In genomic region chr6:43144879-43145278, GRCh38 we compare ENCODE assay signal across 18 cellular contexts. TPM values are rescaled to one million over a fixed set of nuclear protein-coding genes. Genes with fewer than 3 reads are reported as not detected.
DNase-seq lines count a peak whose midpoint lies in the region; ATAC-seq, FAIRE-seq and TF ChIP-seq lines count a peak whose summit lies in the region.
"Had no signal": no experiment of that assay in that cellular context is flagged by ENCODE, and none has a peak within 500 bp of the region (broad histone marks: within the 10 kb centered on the region; RNA-seq: fewer than 3 reads in every experiment).

No MANE protein-coding gene starts in this region.

- no peak for TF ChIP-seq CTCF in GM13976 (IDR thresholded peaks at IDR 0.05; ENCODE audit: borderline replicate concordance, control extremely low read depth, extremely low read depth, insufficient read depth, missing control alignments)
- TF ChIP-seq CTCF in PC-3 (conservative IDR thresholded peaks at IDR 0.05; ENCODE audit: low read depth, low read length) = no peak
- TF ChIP-seq CTCF in bronchial epithelial cell (IDR thresholded peaks at IDR 0.05; ENCODE audit: insufficient read depth, low read length, severe bottlenecking) = no peak
- no peak for TF ChIP-seq CTCF in nephron progenitor cell (IDR thresholded peaks at IDR 0.05)
- TF ChIP-seq CTCF in pancreas (IDR thresholded peaks at IDR 0.05) = no peak
- no peak for TF ChIP-seq CTCF in GM23338 (conservative IDR thresholded peaks at IDR 0.05; ENCODE audit: low read depth in 2 of 2)

- in situ Hi-C loops in GM13976 (cut with MboI; ENCODE audit: low sequenced_read_pairs, unreplicated experiment) = loop anchor here (5.0 kb wide), 1 partner anchor 238 kb away; no protein-coding TSS in a partner anchor

- no peaks in the 10 kb centered on the region for H3K9me2 ChIP-seq in PC-3 (replicated peaks; ENCODE audit: low read length)
- no peaks in the 10 kb centered on the region for H3K9me2 ChIP-seq in GM23338 (ENCODE audit: insufficient read depth)

- H3K4me1 ChIP-seq in PC-3 (ENCODE audit: insufficient read depth, low read length) (peaks cover 26% of the 10 kb centered on the region), pancreas (peaks cover 0 to 6% (median 5%) of the 10 kb centered on the region in 3 donors), GM23338 (ENCODE audit: insufficient read depth) (peaks cover 9% of the 10 kb centered on the region; the same call in 1 of the 2 replicates)

- H3K9me3 Mint-ChIP-seq in nephron progenitor cell (no peaks in the 10 kb centered on the region), GM23338 (no peaks in the 10 kb centered on the region)
- H3K9me3 Mint-ChIP-seq: CD8-positive, alpha-beta memory T cell; H9 had no signal

- H3K27me3 Mint-ChIP-seq in nephron progenitor cell (ENCODE audit: low read depth, poor library complexity) (no peaks in the 10 kb centered on the region), GM23338 (ENCODE audit: insufficient read depth, low read depth, poor library complexity) (peaks cover 22% of the 10 kb centered on the region)

- BruUV-seq in PC-3 (replicated peaks; lab: Mats Ljungman, UMichigan) = no TSS peak

- H3K27ac ChIP-seq in PC-3 (ENCODE audit: low read length) (peak overlapping the region; percentile 68), pancreas (no peak overlapping the region), GM23338 (ENCODE audit: low read depth) (no peak overlapping the region)
- H3K27ac ChIP-seq: BLaER1 treated with 17β-estradiol and CSF1 and Interleukin-3, amounts not matched to agents 10 nM and 100 nM; SJSA1 had no signal

- H3F3A ChIP-seq in PC-3 (ENCODE audit: low read length, unreplicated experiment) (no peaks in the 10 kb centered on the region), GM23338 (replicated peaks; ENCODE audit: low read depth) (no peaks in the 10 kb centered on the region)

- peak overlapping the region; percentile 7; the same call in 1 of the 2 replicates for H3K4me2 ChIP-seq in PC-3 (ENCODE audit: low read length)
- H3K4me2 ChIP-seq in GM23338 = no peak overlapping the region
- H3K4me2 ChIP-seq: BLaER1 treated with 17β-estradiol and CSF1 and Interleukin-3, amounts not matched to agents 10 nM and 100 nM had no signal

- H2AFZ ChIP-seq in PC-3 (ENCODE audit: low read length) = no peak overlapping the region
- no peak overlapping the region for H2AFZ ChIP-seq in GM23338

- H3K27ac Mint-ChIP-seq in nephron progenitor cell (peak overlapping the region; percentile 51), GM23338 (no peak overlapping the region)

- H3K4me3 ChIP-seq in PC-3 (ENCODE audit: low read length) (no peak overlapping the region), bronchial epithelial cell (ENCODE audit: low read depth, low read length) (no peak overlapping the region), pancreas (no peak overlapping the region), GM23338 (no peak overlapping the region)
- H3K4me3 ChIP-seq: BLaER1 treated with 17β-estradiol and CSF1 and Interleukin-3, amounts not matched to agents 10 nM and 100 nM; SJSA1 had no signal

- no peaks in the 10 kb centered on the region for H3K36me3 ChIP-seq in PC-3 (ENCODE audit: low read depth, low read length)
- peaks cover 26% of the 10 kb centered on the region for H3K36me3 ChIP-seq in bronchial epithelial cell (ENCODE audit: control insufficient read depth, insufficient read depth, low read length)
- H3K36me3 ChIP-seq in pancreas = no peaks in the 10 kb centered on the region
- no peaks in the 10 kb centered on the region; the same call in 1 of the 2 replicates for H3K36me3 ChIP-seq in GM23338 (ENCODE audit: insufficient read depth)

- CTCF ChIA-PET in PC-3 (lab: Charles Lee) = interaction anchor here (0.6 kb wide), 1 partner anchor 148 kb away, joined by 5 read pairs; no protein-coding TSS in a partner anchor

- ATAC-seq in PC-3 (peak; percentile 25), pancreas (no peak), GM23338 (no peak)

- intact Hi-C loops in PC-3 (cut with micrococcal nuclease) = loop anchor here (5.0 kb wide), 1 partner anchor 138 kb away; no protein-coding TSS in a partner anchor
- intact Hi-C loops in pancreas (cut with DNase I) = loop anchor here in 2 of 3 donors (5.0 to 10.0 kb wide), 2 partner anchors 238 to 240 kb away; no protein-coding TSS in a partner anchor

- no peak overlapping the region for H3K9ac ChIP-seq in PC-3 (ENCODE audit: low read length)

- H3K4me3 Mint-ChIP-seq in nephron progenitor cell = no peak overlapping the region
- no peak overlapping the region for H3K4me3 Mint-ChIP-seq in GM23338
- H3K4me3 Mint-ChIP-seq: CD8-positive, alpha-beta memory T cell; H9 had no signal

- POLR2A ChIA-PET in PC-3 (lab: Charles Lee; ENCODE audit: unreplicated experiment) = no interaction called here

- no peaks in the 10 kb centered on the region for H3K9me3 ChIP-seq in PC-3 (ENCODE audit: low read length)
- no peaks in the 10 kb centered on the region for H3K9me3 ChIP-seq in pancreas
- H3K9me3 ChIP-seq: BLaER1 treated with 17β-estradiol and CSF1 and Interleukin-3, amounts not matched to agents 10 nM and 100 nM; SJSA1 had no signal

- H3K27me3 ChIP-seq in PC-3 (ENCODE audit: low read length) = no peaks in the 10 kb centered on the region
- H3K27me3 ChIP-seq in bronchial epithelial cell (ENCODE audit: control insufficient read depth, insufficient read depth, low read length) = no peaks in the 10 kb centered on the region
- no peaks in the 10 kb centered on the region for H3K27me3 ChIP-seq in pancreas
- no peaks in the 10 kb centered on the region for H3K27me3 ChIP-seq in GM23338 (ENCODE audit: insufficient read depth)
- H3K27me3 ChIP-seq: BLaER1 treated with 17β-estradiol and CSF1 and Interleukin-3, amounts not matched to agents 10 nM and 100 nM; SJSA1 had no signal

- peaks cover 28% of the 10 kb centered on the region for H3K4me1 Mint-ChIP-seq in nephron progenitor cell
- H3K4me1 Mint-ChIP-seq in GM23338 = peaks cover 23% of the 10 kb centered on the region

- no peak for FAIRE-seq in bronchial epithelial cell (lab: Jason Lieb, UNC)
- no peak for FAIRE-seq in pancreas (lab: Jason Lieb, UNC)

- H3K79me2 ChIP-seq in PC-3 (ENCODE audit: low read length) (no peaks in the 10 kb centered on the region), GM23338 (replicated peaks; ENCODE audit: insufficient read depth) (no peaks in the 10 kb centered on the region)

- 79 to 91% methylated on average over 6 of the region's 6 CpGs for WGBS in pancreas, 2 donors

- H3K36me3 Mint-ChIP-seq in nephron progenitor cell (ENCODE audit: low read depth) (peaks cover 20% of the 10 kb centered on the region), GM23338 (ENCODE audit: low read depth) (peaks cover 24% of the 10 kb centered on the region)
- H3K36me3 Mint-ChIP-seq: CD8-positive, alpha-beta memory T cell had no signal

- DNase-seq in GM13976 (ENCODE audit: low spot score) (peak; percentile 18), PC-3 (peak; percentile 66), bronchial epithelial cell (ENCODE audit: low read depth) (peak; percentile 79), nephron progenitor cell (no peak), pancreas (no peak), NCI-H1048 (lab: John Stamatoyannopoulos, UW) (no peak), AG08396 (ENCODE audit: low spot score) (no peak), GM23338 (ENCODE audit: low spot score) (no peak)
- DNase-seq: CD8-positive, alpha-beta memory T cell; DMS79; H9; NCI-H1694 treated with DMSO at 0.1 percent for 48 hours; NCI-H226; NCI-H524; NCI-H82; OCI-M1 had no signal

- no peaks in the 10 kb centered on the region for H4K20me1 ChIP-seq in PC-3 (ENCODE audit: low read length)
- no peaks in the 10 kb centered on the region; the same call in 1 of the 2 replicates for H4K20me1 ChIP-seq in GM23338 (replicated peaks; ENCODE audit: insufficient read depth)

TF ChIP-seq in GM23338, 12 proteins besides CTCF, POLR2A, EP300 and RAD21 (continues in another document):
- no peak for TF ChIP-seq CREB1 (CRISPR knock-in tag; IDR thresholded peaks at IDR 0.05; ENCODE audit: low read depth)
- no peak for TF ChIP-seq ZNF114 (CRISPR knock-in tag; IDR thresholded peaks at IDR 0.05)
- TF ChIP-seq EZH2 (IDR thresholded peaks at IDR 0.05; ENCODE audit: low read depth, unreplicated experiment) = no peak

RNA-seq across cellular contexts. Expression of gene SRF, which starts 26.2 kb away (rescaled TPM):
- total RNA-seq in PC-3 (2014; rRNA removed) (35.0 and 44.3 TPM in 2 replicates), bronchial epithelial cell (10.8 and 20.1 TPM in 2 replicates), pancreas (10 to 100 TPM in 3 of 6 donors, 1 to 10 TPM in 3; 7.2 to 12.8 (median 9.8) TPM)
- polyA plus RNA-seq in pancreas (10 to 100 TPM; 11.0 to 11.9 TPM), GM23338 (2016; fragmentation: Nextera tagmentation; extraction: Ambion mirVana) (9.9 and 13.4 TPM in 2 replicates)
- 49.7 and 54.9 TPM in 2 replicates for total RNA-seq in GM23338 (2014; rRNA removed; shearing (Covaris generic))

RNA-seq across cellular contexts. Expression of gene CUL9, which starts 37.1 kb away (rescaled TPM):
- total RNA-seq in PC-3 (2014; rRNA removed) (30.4 and 43.8 TPM in 2 replicates), bronchial epithelial cell (29.0 and 36.4 TPM in 2 replicates), pancreas (10 to 100 TPM; 11.3 to 26.7 (median 13.8) TPM)
- polyA plus RNA-seq in pancreas (10 to 100 TPM; 86.6 to 99.3 TPM), GM23338 (2016; fragmentation: Nextera tagmentation; extraction: Ambion mirVana) (2.6 and 4.9 TPM in 2 replicates)
- 11.3 and 14.2 TPM in 2 replicates for total RNA-seq in GM23338 (2014; rRNA removed; shearing (Covaris generic))

Comparison
In these comparisons a context has a peak if more than half of its experiments do, and no peak if none do; other contexts are left out.
1. DNase-seq: peak in GM13976 (single experiment), PC-3 (single experiment) and bronchial epithelial cell (single experiment); none in nephron progenitor cell (single experiment), pancreas (0 of 6), NCI-H1048 (single experiment), AG08396 (single experiment) and GM23338 (single experiment).